Comparison of ENCODE assay signal across 25 cellular contexts in the genomic region with DNA sequence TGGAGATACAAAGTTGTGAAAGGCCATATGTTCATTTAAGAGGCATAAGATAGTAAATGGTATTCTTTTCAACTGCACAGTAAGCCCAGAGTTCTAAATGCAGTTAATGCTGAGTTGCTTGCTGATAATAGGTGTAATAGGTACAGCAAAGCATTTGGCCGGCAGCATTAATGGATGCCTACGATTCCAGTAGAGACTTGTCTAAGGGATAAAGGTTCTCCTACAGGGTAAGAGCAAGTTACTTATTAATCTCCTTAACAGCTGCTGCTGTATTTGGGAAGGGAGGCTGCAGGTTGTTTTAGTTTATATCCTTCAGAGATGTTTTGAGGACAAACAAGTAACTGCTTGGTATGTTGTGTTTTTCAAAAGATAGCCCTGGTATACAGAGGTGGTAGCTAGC. TPM values are rescaled to one million over a fixed set of nuclear protein-coding genes. Genes with fewer than 3 reads are reported as not detected.
DNase-seq lines count a peak whose midpoint lies in the region; ATAC-seq lines count a peak whose summit lies in the region.
"Had no signal": no experiment of that assay in that cellular context is flagged by ENCODE, and none has a peak within 500 bp of the region (broad histone marks: within the 10 kb centered on the region; RNA-seq: fewer than 3 reads in every experiment).

No MANE protein-coding gene starts in this region.

- no peak for ATAC-seq in GM18858 (IDR thresholded peaks at IDR 0.05; ENCODE audit: unreplicated experiment)
- ATAC-seq: activated naive CD8-positive, alpha-beta T cell treated with anti-CD3 and anti-CD28 coated beads, Interleukin-2, amount 50 U/mL, for 24 hours; activated T-cell treated with anti-CD3 and anti-CD28 coated beads, Interleukin-2, amount 50 U/mL, for 4 hours; psoas muscle had no signal

- H3K4me3 Mint-ChIP-seq in immature natural killer cell: no peak overlapping the region
- H3K4me3 Mint-ChIP-seq: activated CD4-positive, alpha-beta T cell treated with anti-CD3 and anti-CD28 coated beads, Interleukin-2, amount 10 ng/mL, durations not matched to agents 7 days and 5 days; activated naive CD8-positive, alpha-beta T cell treated with anti-CD3 and anti-CD28 coated beads, Interleukin-2, amount 50 U/mL, for 24 hours; activated T-cell treated with anti-CD3 and anti-CD28 coated beads, Interleukin-2, amount 50 U/mL, for 4 hours; T-helper 2 cell treated with Interferon-gamma antibody and Interleukin-4, amounts not matched to agents 5 μg/mL and 100 μg/mL, for 36 hours had no signal

- no peaks in the 10 kb centered on the region for H3K9me3 Mint-ChIP-seq in immature natural killer cell
- H3K9me3 Mint-ChIP-seq: activated CD4-positive, alpha-beta T cell treated with anti-CD3 and anti-CD28 coated beads, Interleukin-2, amount 10 ng/mL, durations not matched to agents 7 days and 5 days; activated naive CD8-positive, alpha-beta T cell treated with anti-CD3 and anti-CD28 coated beads, Interleukin-2, amount 50 U/mL, for 24 hours; activated T-cell treated with anti-CD3 and anti-CD28 coated beads, Interleukin-2, amount 50 U/mL, for 4 hours; T-helper 2 cell treated with Interferon-gamma antibody and Interleukin-4, amounts not matched to agents 5 μg/mL and 100 μg/mL, for 36 hours had no signal

- no peaks in the 10 kb centered on the region for H3K4me1 Mint-ChIP-seq in immature natural killer cell
- H3K4me1 Mint-ChIP-seq: activated CD4-positive, alpha-beta T cell treated with anti-CD3 and anti-CD28 coated beads, Interleukin-2, amount 10 ng/mL, durations not matched to agents 7 days and 5 days; activated naive CD8-positive, alpha-beta T cell treated with anti-CD3 and anti-CD28 coated beads, Interleukin-2, amount 50 U/mL, for 24 hours had no signal

- peaks cover 0 to 2% (median 2%) of the 10 kb centered on the region in 3 donors for H3K27me3 Mint-ChIP-seq in immature natural killer cell (ENCODE audit: low read depth in 3 of 3)
- H3K27me3 Mint-ChIP-seq: activated CD4-positive, alpha-beta T cell treated with anti-CD3 and anti-CD28 coated beads, Interleukin-2, amount 10 ng/mL, durations not matched to agents 7 days and 5 days had no signal

- DNase-seq in DMS53 treated with DMSO at 0.1 percent for 48 hours (lab: John Stamatoyannopoulos, UW; ENCODE audit: unreplicated experiment): peak; percentile 63
- peak; percentile 19 for DNase-seq in SW480 (ENCODE audit: low spot score)
- DNase-seq in left kidney (ENCODE audit: low read depth, low spot score): peak; percentile 15
- peak; percentile 64 for DNase-seq in renal cortical epithelial cell (ENCODE audit: low read depth)
- DNase-seq in stimulated activated CD4-positive, alpha-beta T cell treated with anti-CD3 and anti-CD28 coated beads, Interleukin-15, amount 100 ng/mL, for 24 hours: no peak
- no peak for DNase-seq in immature natural killer cell
- DNase-seq in AML-193 (lab: John Stamatoyannopoulos, UW): no peak
- DNase-seq: activated CD4-positive, alpha-beta T cell treated with anti-CD3 and anti-CD28 coated beads, Interleukin-2, amount 10 ng/mL, durations not matched to agents 7 days and 5 days; activated naive CD8-positive, alpha-beta T cell treated with anti-CD3 and anti-CD28 coated beads, Interleukin-2, amount 50 U/mL, for 24 hours; activated T-cell treated with anti-CD3 and anti-CD28 coated beads, Interleukin-2, amount 50 U/mL, for 4 hours; central memory CD4-positive, alpha-beta T cell; dorsolateral prefrontal cortex; GDM1; H7; mammary epithelial cell; NCI-H1436; NCI-H446 treated with DMSO at 0.1 percent for 48 hours; PC-9; psoas muscle; SHP77; stimulated activated CD4-positive, alpha-beta T cell treated with anti-CD3 and anti-CD28 coated beads, Interleukin-1b, Interleukin-23, amount 100 ng/mL, for 48 hours; stomach; thyroid gland had no signal

- no peak overlapping the region for H3K27ac Mint-ChIP-seq in immature natural killer cell
- H3K27ac Mint-ChIP-seq: activated CD4-positive, alpha-beta T cell treated with anti-CD3 and anti-CD28 coated beads, Interleukin-2, amount 10 ng/mL, durations not matched to agents 7 days and 5 days; activated naive CD8-positive, alpha-beta T cell treated with anti-CD3 and anti-CD28 coated beads, Interleukin-2, amount 50 U/mL, for 24 hours; T-helper 2 cell treated with Interferon-gamma antibody and Interleukin-4, amounts not matched to agents 5 μg/mL and 100 μg/mL, for 36 hours had no signal

- H3K36me3 Mint-ChIP-seq in immature natural killer cell: no peaks in the 10 kb centered on the region

RNA-seq across cellular contexts. Expression of a gene that starts 16.8 kb away (rescaled TPM):
- 0.89 TPM in 1 of 2 replicates, not detected in the other for total RNA-seq in renal cortical epithelial cell
- polyA plus RNA-seq in immature natural killer cell: under 1 TPM in 2 of 3 donors, not detected in 1; 0.16 to 0.61 TPM
- total RNA-seq: PC-9 had no signal

Comparison
In these comparisons a context has a peak if more than half of its experiments do, and no peak if none do; other contexts are left out.
1. DNase-seq: peak in DMS53 treated with DMSO at 0.1 percent for 48 hours (single experiment), SW480 (single experiment), left kidney (single experiment) and renal cortical epithelial cell (single experiment); none in stimulated activated CD4-positive, alpha-beta T cell treated with anti-CD3 and anti-CD28 coated beads, Interleukin-15, amount 100 ng/mL, for 24 hours (single experiment), immature natural killer cell (0 of 3) and AML-193 (0 of 2).